ENCODE assay signal across 10 cellular contexts in the genomic region with DNA sequence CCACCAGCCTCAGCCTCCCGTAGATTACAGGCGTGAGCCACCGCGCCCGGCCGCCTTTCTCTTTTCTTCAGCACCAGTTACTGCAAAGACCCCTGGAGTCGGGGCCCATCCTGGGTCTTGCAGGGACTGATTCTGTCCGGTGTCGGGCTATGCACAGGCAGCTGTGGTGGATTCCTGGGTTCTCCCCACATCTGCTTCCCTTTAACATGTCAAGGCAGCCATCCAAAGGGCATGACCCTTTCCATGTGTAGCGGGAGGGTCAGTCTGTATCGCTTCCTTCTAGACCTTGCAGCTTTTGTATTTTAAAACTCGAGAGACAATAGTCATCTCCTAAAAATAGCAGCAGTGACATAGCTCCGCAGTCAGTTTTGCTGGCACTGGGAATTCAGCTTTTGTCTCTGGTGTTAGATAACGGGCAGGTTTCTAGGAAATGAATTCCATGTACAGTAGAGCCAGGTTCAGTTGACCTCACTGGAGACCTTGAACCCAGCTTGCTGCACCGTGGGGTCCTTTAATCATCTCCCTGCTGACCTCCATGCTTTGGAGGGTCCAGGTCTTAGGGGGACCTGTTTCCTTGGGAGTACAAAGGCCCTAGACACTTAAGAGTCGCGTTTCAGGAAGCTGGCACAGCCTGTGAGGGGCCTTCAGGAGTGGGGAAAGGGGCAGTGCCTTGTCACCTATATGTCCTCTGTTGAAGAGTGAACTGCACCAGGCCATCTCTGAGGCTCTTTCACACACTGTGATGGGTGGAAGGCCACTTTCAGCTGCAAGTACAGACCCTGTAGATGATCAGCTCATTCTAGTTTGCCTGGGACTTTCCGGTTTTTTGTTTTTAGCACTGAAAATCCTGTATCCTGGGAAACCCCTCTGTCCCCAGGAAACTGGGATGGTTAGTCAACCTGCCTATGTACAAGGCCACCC. TPM values are rescaled to one million over a fixed set of nuclear protein-coding genes. Genes with fewer than 3 reads are reported as not detected.
DNase-seq lines count a peak whose midpoint lies in the region; ATAC-seq, FAIRE-seq and TF ChIP-seq lines count a peak whose summit lies in the region.
"Had no signal": no experiment of that assay in that cellular context is flagged by ENCODE, and none has a peak within 500 bp of the region (broad histone marks: within the 10 kb centered on the region; RNA-seq: fewer than 3 reads in every experiment).

No MANE protein-coding gene starts in this region.

- no peak for FAIRE-seq in HepG2 (lab: Jason Lieb, UNC)

- no peak overlapping the region for H2AFZ ChIP-seq in HepG2 (ENCODE audit: low read length)

- TF ChIP-seq RAD21 in liver (IDR thresholded peaks at IDR 0.05) (peak in 1 of 2 donors; percentile 6), HepG2 (CRISPR knock-in tag; IDR thresholded peaks at IDR 0.05) (no peak)

- H3K9ac ChIP-seq in liver (ENCODE audit: low read depth in 1 of 2, low read length in 2 of 2) (no peak overlapping the region), HepG2 (ENCODE audit: insufficient read depth, low read depth, low read length) (no peak overlapping the region)

- no peak overlapping the region for H3K4me2 ChIP-seq in HepG2 (ENCODE audit: low read depth, low read length)

- DNase-seq in HepG2 (ENCODE audit: low spot score), result no peak
- DNase-seq in fibroblast of the aortic adventitia (ENCODE audit: low read depth), result peak; percentile 73
- peak in 1 of 2 donors; percentile 73 for DNase-seq in aorta
- no peak for DNase-seq in retina
- no peak for DNase-seq in UCSD-AML1 (lab: John Stamatoyannopoulos, UW; ENCODE audit: unreplicated experiment)
- no peak for DNase-seq in DMS79 (lab: John Stamatoyannopoulos, UW)
- DNase-seq: NCI-H187 had no signal

- H3K79me2 ChIP-seq in HepG2 (ENCODE audit: insufficient read depth, low read length), result no peaks in the 10 kb centered on the region

- TF ChIP-seq CTCF in liver (IDR thresholded peaks at IDR 0.05; ENCODE audit: low read depth, low read length, missing input control), result no peak
- no peak for TF ChIP-seq CTCF in HepG2 (CRISPR knock-in tag; IDR thresholded peaks at IDR 0.05)
- TF ChIP-seq CTCF in fibroblast of the aortic adventitia (IDR thresholded peaks at IDR 0.05; ENCODE audit: insufficient read depth, low read length), result no peak

- H3K9me3 ChIP-seq in liver (ENCODE audit: control insufficient read depth in 4 of 4, low read length in 3 of 4), result no peaks in the 10 kb centered on the region
- H3K9me3 ChIP-seq in HepG2 (ENCODE audit: low read length), result no peaks in the 10 kb centered on the region
- no peaks in the 10 kb centered on the region for H3K9me3 ChIP-seq in aorta (ENCODE audit: control insufficient read depth, low read length)

- H3K27ac ChIP-seq in liver (ENCODE audit: low read depth in 1 of 2, low read length in 2 of 2), result peak overlapping the region; percentile 22 to 46
- no peak overlapping the region for H3K27ac ChIP-seq in HepG2 (ENCODE audit: extremely low read length, insufficient read depth, low read length)
- H3K27ac ChIP-seq in aorta (ENCODE audit: low read depth in 1 of 2, low read length in 2 of 2), result no peak overlapping the region
- H3K27ac ChIP-seq: C4-2B had no signal

- ATAC-seq in HepG2, result no peak
- peak; percentile 38 for ATAC-seq in HG03521 (IDR thresholded peaks at IDR 0.05; ENCODE audit: unreplicated experiment)
- peak; percentile 63 for ATAC-seq in aorta (ENCODE audit: low FRiP score)

- H3K4me1 ChIP-seq in liver (ENCODE audit: control insufficient read depth in 4 of 4, insufficient read depth in 4 of 4, low read length in 3 of 4) (peaks cover 0 to 25% (median 10%) of the 10 kb centered on the region in 4 donors), HepG2 (ENCODE audit: insufficient read depth, low read length) (no peaks in the 10 kb centered on the region), aorta (ENCODE audit: control insufficient read depth in 1 of 2, insufficient read depth in 2 of 2, low read length in 2 of 2) (no peaks in the 10 kb centered on the region)

- in situ Hi-C loops in HepG2 (cut with HindIII; ENCODE audit: extremely low pct_ligation_motif_present, low pct_unique_long_range_greater_than_20kb), result no loop called here

- TF ChIP-seq EP300 in HepG2 (IDR thresholded peaks at IDR 0.05; ENCODE audit: low read depth in 2 of 2, low read length in 2 of 2), result no peak
- TF ChIP-seq EP300 in HepG2 (CRISPR knock-in tag; IDR thresholded peaks at IDR 0.05; ENCODE audit: borderline replicate concordance), result no peak

- CTCF ChIA-PET in HepG2 (lab: Yijun Ruan, JAX; ENCODE audit: low intra/inter-chr PET ratio, low total read pairs), result no interaction called here

- H3K4me3 ChIP-seq in liver (ENCODE audit: low read depth in 1 of 3, low read length in 3 of 3) (no peak overlapping the region), HepG2 (replicated peaks in 1 of 3; ENCODE audit: insufficient read depth in 1 of 3, low read depth in 2 of 3, low read length in 3 of 3) (no peak overlapping the region), fibroblast of the aortic adventitia (ENCODE audit: low read depth, low read length) (no peak overlapping the region), aorta (ENCODE audit: low read length in 2 of 2) (no peak overlapping the region)

- no TSS peak for BruUV-seq in HepG2 (replicated peaks; lab: Mats Ljungman, UMichigan)

- H3K36me3 ChIP-seq in liver (ENCODE audit: control insufficient read depth in 4 of 4, insufficient read depth in 3 of 4, low read depth in 1 of 4, low read length in 3 of 4) (no peaks in the 10 kb centered on the region), HepG2 (replicated peaks in 1 of 2; ENCODE audit: control insufficient read depth in 1 of 2, insufficient read depth in 2 of 2, low read length in 2 of 2) (no peaks in the 10 kb centered on the region), aorta (ENCODE audit: control insufficient read depth in 1 of 2, insufficient read depth in 2 of 2, low read length in 1 of 2) (no peaks in the 10 kb centered on the region)

- H3K27me3 ChIP-seq in liver (ENCODE audit: control insufficient read depth in 4 of 4, insufficient read depth in 4 of 4, low read length in 3 of 4), result no peaks in the 10 kb centered on the region
- peaks cover 0 to 3% of the 10 kb centered on the region in 2 experiments; a peak in 1 of 5 replicates for H3K27me3 ChIP-seq in HepG2 (ENCODE audit: control insufficient read depth in 1 of 2, insufficient read depth in 2 of 2, low read length in 2 of 2)
- H3K27me3 ChIP-seq in aorta (ENCODE audit: control insufficient read depth in 1 of 2, insufficient read depth in 2 of 2, low read length in 1 of 2), result no peaks in the 10 kb centered on the region

- TF ChIP-seq POLR2A in HepG2 (IDR thresholded peaks at IDR 0.05; ENCODE audit: insufficient read depth in 1 of 2, low read depth in 2 of 2, low read length in 2 of 2), result no peak

- intact Hi-C loops in HepG2 (cut with micrococcal nuclease; ENCODE audit: unreplicated experiment) (no loop called here), aorta (cut with DNase I) (no loop called here)

- POLR2A ChIA-PET in HepG2 (lab: Yijun Ruan, JAX), result no interaction called here

- 66% methylated on average over 18 of the region's 18 CpGs for WGBS in liver
- WGBS in HepG2 (ENCODE audit: low lambda C conversion rate), result 45% methylated on average over 18 of the region's 18 CpGs
- 43 to 46% methylated on average over 18 of the region's 18 CpGs for WGBS in aorta, 2 donors

- H4K20me1 ChIP-seq in HepG2 (ENCODE audit: insufficient read depth, low read length), result no peaks in the 10 kb centered on the region

TF ChIP-seq in liver, 16 proteins besides CTCF, POLR2A, EP300 and RAD21 (continues in another document):
- peak; percentile 17 to 18 for TF ChIP-seq JUND (IDR thresholded peaks at IDR 0.05)
- TF ChIP-seq EGR1 (IDR thresholded peaks at IDR 0.05; ENCODE audit: low read depth in 2 of 2), result no peak
- TF ChIP-seq SP1 (IDR thresholded peaks at IDR 0.05), result no peak

TF ChIP-seq in HepG2, 621 proteins besides CTCF, POLR2A, EP300 and RAD21 (continues in another document):
- TF ChIP-seq RXRA (CRISPR knock-in tag; IDR thresholded peaks at IDR 0.05) (no peak), PLRG1 (conservative IDR thresholded peaks at IDR 0.05) (no peak)
- TF ChIP-seq, protein P1, sequence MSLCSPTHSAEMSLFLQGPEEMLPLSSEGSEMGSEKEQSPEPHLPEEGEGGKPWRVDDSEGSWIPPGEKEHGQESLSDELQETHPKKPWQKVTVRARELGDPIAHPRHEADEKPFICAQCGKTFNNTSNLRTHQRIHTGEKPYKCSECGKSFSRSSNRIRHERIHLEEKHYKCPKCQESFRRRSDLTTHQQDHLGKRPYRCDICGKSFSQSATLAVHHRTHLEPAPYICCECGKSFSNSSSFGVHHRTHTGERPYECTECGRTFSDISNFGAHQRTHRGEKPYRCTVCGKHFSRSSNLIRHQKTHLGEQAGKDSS (CRISPR knock-in tag; IDR thresholded peaks at IDR 0.05; ENCODE audit: borderline replicate concordance, low read depth), result no peak

RNA-seq across cellular contexts. Expression of a gene that starts 13.8 kb away (rescaled TPM):
- total RNA-seq in liver (1 to 10 TPM in 1 of 2 donors, under 1 TPM in 1; 0.25 to 1.9 TPM), HepG2 (2016; rRNA removed; fragmentation: Illumina TruSeq; extraction: Trizol) (0.02 TPM in 1 of 2 replicates, not detected in the other), fibroblast of the aortic adventitia (ENCODE audit: low replicate concordance) (8.3 and 11.3 TPM in 2 replicates), aorta (1 to 10 TPM; 3.3 to 4.9 TPM)
- polyA plus RNA-seq in liver (under 1 TPM in 1 of 2 donors, not detected in 1; 0.09 TPM), HepG2 (2011; rRNA removed) (not detected in 2 replicates), aorta (1 to 10 TPM in 1 of 2 donors, under 1 TPM in 1; 0.75 to 3.2 TPM)
- not detected in 2 replicates for total RNA-seq in HepG2 (2016; cell fraction: cytosol; rRNA removed; fragmentation: Illumina TruSeq; extraction: Trizol; ENCODE audit: low read depth)
- 0.02 and 0.03 TPM in 2 replicates for total RNA-seq in HepG2 (2016; cell fraction: insoluble cytoplasmic fraction; rRNA removed; fragmentation: Illumina TruSeq; extraction: Trizol)
- 0.03 TPM in 1 of 2 replicates, not detected in the other for total RNA-seq in HepG2 (2016; cell fraction: membrane; rRNA removed; fragmentation: Illumina TruSeq; extraction: Trizol)
- total RNA-seq in HepG2 (2016; cell fraction: nucleus; rRNA removed; fragmentation: Illumina TruSeq; extraction: Trizol), result 0.09 TPM in 1 of 2 replicates, not detected in the other
- not detected in 2 replicates for polyA plus RNA-seq in HepG2 (2011; cell fraction: cytosol; rRNA removed)
- 0.02 and 0.03 TPM in 2 replicates for polyA plus RNA-seq in HepG2 (2011; cell fraction: nucleus; rRNA removed)
- not detected in 2 replicates for polyA plus RNA-seq in HepG2 (2012)
- not detected in 2 replicates for polyA plus RNA-seq in HepG2 (2016; cell fraction: cytosol; fragmentation: Illumina TruSeq; extraction: Trizol; ENCODE audit: low read depth)
- not detected in 2 replicates for polyA plus RNA-seq in HepG2 (2016; cell fraction: insoluble cytoplasmic fraction; fragmentation: Illumina TruSeq; extraction: Trizol; ENCODE audit: low read depth)
- polyA plus RNA-seq in HepG2 (2016; cell fraction: membrane; fragmentation: Illumina TruSeq; extraction: Trizol; ENCODE audit: low read depth), result not detected in 2 replicates
- polyA plus RNA-seq in HepG2 (2016; cell fraction: nucleus; fragmentation: Illumina TruSeq; extraction: Trizol; ENCODE audit: insufficient read depth, low read depth), result 0.11 TPM in 1 of 2 replicates, not detected in the other
- 0.02 and 9.0 TPM in 2 replicates for polyA minus RNA-seq in HepG2 (2011; rRNA and poly(A)+ RNA removed; ENCODE audit: low replicate concordance)
- 0.09 TPM in 1 of 2 replicates, not detected in the other for polyA minus RNA-seq in HepG2 (2011; cell fraction: cytosol; rRNA and poly(A)+ RNA removed)
- polyA minus RNA-seq in HepG2 (2011; cell fraction: nucleus; rRNA and poly(A)+ RNA removed), result not detected in 2 replicates

Comparison
In these comparisons a context has a peak if more than half of its experiments do, and no peak if none do; other contexts are left out.
1. H3K27ac ChIP-seq: peak in liver (2 of 2); none in HepG2 (single experiment) and aorta (0 of 2).